Comparison of ENCODE assay signal across 20 cellular contexts in the genomic region with DNA sequence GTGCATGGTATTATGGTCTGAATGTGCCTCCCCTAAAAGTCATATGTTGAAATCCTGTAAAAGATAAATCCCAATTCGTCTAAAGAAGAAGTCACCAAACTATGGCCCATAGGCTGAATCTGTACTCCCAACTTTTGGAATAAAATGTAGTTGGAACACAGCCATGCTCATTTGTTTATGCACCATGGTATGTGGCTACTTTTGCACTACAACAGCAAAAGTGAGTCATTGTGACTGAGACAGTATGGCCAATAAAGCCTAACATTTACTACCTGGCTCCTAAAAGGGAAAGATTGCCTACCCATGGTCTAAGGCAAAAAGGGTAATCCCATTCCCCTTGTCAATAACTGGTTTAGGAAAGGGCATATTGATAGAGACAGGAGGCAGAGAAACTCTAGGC.
DNase-seq lines count a peak whose midpoint lies in the region; ATAC-seq, FAIRE-seq and TF ChIP-seq lines count a peak whose summit lies in the region.
"Had no signal": no experiment of that assay in that cellular context is flagged by ENCODE, and none has a peak within 500 bp of the region (broad histone marks: within the 10 kb centered on the region; RNA-seq: fewer than 3 reads in every experiment).

No MANE protein-coding gene starts in this region.

- H3K9me3 ChIP-seq in AG04450 (ENCODE audit: control insufficient read depth, insufficient read depth, low read length) = 0 out of 2 replicates have a peak, but pooled peaks cover 5% of the 10 kb centered on the region
- H3K9me3 ChIP-seq: BE2C had no signal

- no peak for ATAC-seq in foreskin keratinocyte
- ATAC-seq in GM19467 (IDR thresholded peaks at IDR 0.05; ENCODE audit: unreplicated experiment) = no peak
- ATAC-seq in HG03025 (IDR thresholded peaks at IDR 0.05; ENCODE audit: low FRiP score, unreplicated experiment) = no peak

- TF ChIP-seq CTCF in AG04450 (IDR thresholded peaks at IDR 0.05; ENCODE audit: low read depth, low read length) (no peak), bronchial epithelial cell (IDR thresholded peaks at IDR 0.05; ENCODE audit: insufficient read depth, low read length, severe bottlenecking) (no peak), foreskin keratinocyte (conservative IDR thresholded peaks at IDR 0.05) (no peak)

- POLR2A ChIA-PET in AG04450 (lab: Yijun Ruan, JAX) = no interaction called here

- FAIRE-seq in bronchial epithelial cell (lab: Jason Lieb, UNC) = no peak
- FAIRE-seq: GM12891 had no signal

- DNase-seq in AG04450 (ENCODE audit: low read depth, low spot score) (peak; percentile 10), HCEC 1CT (peak; percentile 34), bronchial epithelial cell (ENCODE audit: low read depth) (peak; percentile 33), foreskin keratinocyte (peak; percentile 1 to 28), NCI-H526 treated with DMSO at 0.1 percent for 48 hours (lab: John Stamatoyannopoulos, UW) (no peak), hippocampal formation (lab: John Stamatoyannopoulos, UW) (no peak)
- DNase-seq: 8988T; BE2C; CD4-positive, CD25-positive, alpha-beta regulatory T cell; DMS153; H7; NCI-H187 treated with DMSO at 0.1 percent for 48 hours; NCI-H226; NCI-H524; PC-9; SIG-M5 had no signal

- no peaks in the 10 kb centered on the region for H3K27me3 ChIP-seq in AG04450 (ENCODE audit: control insufficient read depth, insufficient read depth, low read length)
- H3K27me3 ChIP-seq in bronchial epithelial cell (ENCODE audit: control insufficient read depth, insufficient read depth, low read length) = no peaks in the 10 kb centered on the region
- peaks cover under 1% of the 10 kb centered on the region for H3K27me3 ChIP-seq in foreskin keratinocyte
- H3K27me3 ChIP-seq: BE2C had no signal

- CTCF ChIA-PET in AG04450 (lab: Charles Lee) = interaction anchor here (1.5 kb wide), 1 partner anchor 15 kb away, joined by 3 read pairs; no protein-coding TSS in a partner anchor

- H3K27ac ChIP-seq in AG04450 (ENCODE audit: low read depth, low read length) (no peak overlapping the region), foreskin keratinocyte (no peak overlapping the region)
- H3K27ac ChIP-seq: PC-9, RWPE1 had no signal

- H3K4me1 ChIP-seq in foreskin keratinocyte = no peaks in the 10 kb centered on the region
- H3K4me1 ChIP-seq: BE2C had no signal

- no peaks in the 10 kb centered on the region for H3K36me3 ChIP-seq in bronchial epithelial cell (ENCODE audit: control insufficient read depth, insufficient read depth, low read length)
- H3K36me3 ChIP-seq: BE2C had no signal

- no peak overlapping the region for H3K4me3 ChIP-seq in AG04450 (ENCODE audit: low read depth, low read length)
- no peak overlapping the region for H3K4me3 ChIP-seq in bronchial epithelial cell (ENCODE audit: low read depth, low read length)
- H3K4me3 ChIP-seq: PC-9 had no signal

Comparison
In these comparisons a context has a peak if more than half of its experiments do, and no peak if none do; other contexts are left out.
1. DNase-seq: peak in AG04450 (single experiment), HCEC 1CT (single experiment), bronchial epithelial cell (single experiment) and foreskin keratinocyte (2 of 2); none in NCI-H526 treated with DMSO at 0.1 percent for 48 hours (single experiment) and hippocampal formation (0 of 2).